In genomic region chr9:125261501-125262216, GRCh38 we compare ENCODE assay signal across 8 cellular contexts. TPM values are rescaled to one million over a fixed set of nuclear protein-coding genes. Genes with fewer than 3 reads are reported as not detected.
DNase-seq lines count a peak whose midpoint lies in the region; ATAC-seq and TF ChIP-seq lines count a peak whose summit lies in the region.

Gene GAPVD1 (plus strand): TSS chr9:125261826. CDS start chr9:125298922, 37,096 bp downstream.

- intact Hi-C loops in activated B cell treated with CpG ODN at 0.5 μM for 24 hours (cut with micrococcal nuclease), result loop anchor here (1.0 to 5.0 kb wide), 7 partner anchors 20 to 486 kb away; partner anchors contain the start of genes ARPC5L, GOLGA1, HSPA5 and PBX3

- H3K27ac Mint-ChIP-seq in activated B cell treated with CpG ODN at 0.5 μM for 24 hours, result peak within 1 kb of the TSS; percentile 99

- peak within 1 kb of the TSS; percentile 88 for H3K27ac ChIP-seq in caudate nucleus (ENCODE audit: low read depth, low read length)

- TF ChIP-seq CTCF in AG09319 (IDR thresholded peaks at IDR 0.05; ENCODE audit: low read depth, low read length) (peak; percentile 8), activated B cell treated with CpG ODN at 0.5 μM for 24 hours (IDR thresholded peaks at IDR 0.05) (no peak)

- H3K9me3 Mint-ChIP-seq in activated B cell treated with CpG ODN at 0.5 μM for 24 hours, result no peaks in the 10 kb centered on the region

- CTCF ChIA-PET in activated B cell treated with CpG ODN at 0.5 μM for 24 hours (lab: Charles Lee), result interaction anchor here (1.7 kb wide), 1 partner anchor 20 kb away, joined by 9 read pairs; the partner anchor contains the start of gene HSPA5

- POLR2A ChIA-PET in activated B cell treated with CpG ODN at 0.5 μM for 24 hours (lab: Charles Lee), result interaction anchor here (0.6 to 7.2 kb wide), 10 partner anchors 10 to 1543 kb away, joined by 3 to 201 read pairs (median 6); partner anchors contain the start of genes ARPC5L, HSPA5, RABEPK and ZBTB43

- peaks cover 2% of the 10 kb centered on the region for H3K27me3 Mint-ChIP-seq in activated B cell treated with CpG ODN at 0.5 μM for 24 hours

- ATAC-seq in GM18907 (IDR thresholded peaks at IDR 0.05; ENCODE audit: unreplicated experiment) (peak; percentile 90), HG03139 (IDR thresholded peaks at IDR 0.05; ENCODE audit: unreplicated experiment) (peak; percentile 87), activated B cell treated with CpG ODN at 0.5 μM for 24 hours (ENCODE audit: low read depth) (peak; percentile 93)

- H3K4me3 Mint-ChIP-seq in activated B cell treated with CpG ODN at 0.5 μM for 24 hours, result peak within 1 kb of the TSS; percentile 96

- peaks cover 48% of the 10 kb centered on the region for H3K4me1 Mint-ChIP-seq in activated B cell treated with CpG ODN at 0.5 μM for 24 hours

- peaks cover 28% of the 10 kb centered on the region for H3K36me3 Mint-ChIP-seq in activated B cell treated with CpG ODN at 0.5 μM for 24 hours (ENCODE audit: low read depth)

- peak; percentile 71 for DNase-seq in AG09319 (ENCODE audit: extremely low read depth, low read depth)
- peak; percentile 69 for DNase-seq in NCI-H2227 treated with DMSO at 0.1 percent for 48 hours (lab: John Stamatoyannopoulos, UW)
- DNase-seq in activated B cell treated with CpG ODN at 0.5 μM for 24 hours, result peak; percentile 97
- DNase-seq in caudate nucleus (lab: John Stamatoyannopoulos, UW), result peak; percentile 15 to 90 (median 80)
- peak; percentile 89 for DNase-seq in inferior parietal cortex (ENCODE audit: extremely low spot score)
- peak; percentile 76 to 84 for DNase-seq in stimulated activated CD4-positive, alpha-beta T cell treated with anti-CD3 and anti-CD28 coated beads, Interleukin-12 subunit alpha, Interleukin-12 subunit beta, amount 100 ng/mL, for 24 hours (ENCODE audit: low read depth in 2 of 2)

RNA-seq across cellular contexts. Expression of gene GAPVD1, which starts in this region (rescaled TPM):
- total RNA-seq in activated B cell treated with CpG ODN at 0.5 μM for 24 hours, result 46.6 and 53.9 TPM in 2 replicates

Comparison
In these comparisons a context has a peak if more than half of its experiments do, and no peak if none do; other contexts are left out.
1. Peak in every context shown above with its lines: DNase-seq, ATAC-seq and H3K27ac ChIP-seq.